8 cellular contexts compared by ENCODE assay signal in the genomic region with DNA sequence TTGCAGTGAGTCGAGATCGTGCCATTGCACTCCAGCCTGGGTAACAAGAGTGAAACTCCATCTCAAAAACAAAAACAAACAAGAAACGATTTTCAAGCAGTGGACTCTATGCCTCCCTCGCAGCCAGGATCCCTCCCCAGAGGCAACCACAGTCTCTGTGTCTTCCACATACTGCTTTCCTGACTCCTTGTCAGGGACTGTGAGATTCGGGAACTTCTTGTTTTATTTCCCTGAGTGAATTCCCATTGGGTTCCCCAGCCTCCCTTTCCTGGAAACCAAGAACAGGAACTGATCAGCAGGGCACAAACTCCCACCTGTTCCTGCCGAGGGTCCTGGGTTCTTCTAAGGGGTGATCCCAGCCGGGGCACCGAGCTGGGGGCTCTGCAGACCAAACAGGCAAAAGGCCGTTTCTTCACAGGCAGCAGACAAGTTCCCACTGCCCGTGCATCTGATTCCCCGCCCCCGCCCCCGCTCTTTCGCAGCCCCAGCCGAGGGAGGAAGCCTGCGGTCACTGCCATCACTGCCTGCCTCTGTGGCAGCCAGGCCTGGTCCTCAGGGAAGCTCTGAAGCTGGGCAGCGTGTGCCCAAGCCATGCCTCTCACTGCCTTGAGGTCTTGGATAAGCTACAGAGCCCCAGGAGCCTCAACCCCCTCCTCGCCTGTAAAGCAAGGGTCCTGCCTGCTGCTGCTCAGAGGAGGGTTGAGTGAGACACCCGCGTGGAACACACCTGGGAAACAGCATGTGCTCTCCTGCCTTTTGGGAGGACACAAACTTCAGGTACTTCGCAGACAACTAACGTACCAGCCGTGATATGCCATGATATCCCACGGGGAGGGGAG.
DNase-seq lines count a peak whose midpoint lies in the region; ATAC-seq and TF ChIP-seq lines count a peak whose summit lies in the region.

No MANE protein-coding gene starts in this region.

- ATAC-seq in HG02840 (IDR thresholded peaks at IDR 0.05; ENCODE audit: low FRiP score, unreplicated experiment): no peak
- no peak for ATAC-seq in GM21526 (IDR thresholded peaks at IDR 0.05; ENCODE audit: low FRiP score, unreplicated experiment)

- no peaks in the 10 kb centered on the region for H4K20me1 ChIP-seq in MM.1S (ENCODE audit: insufficient read depth, low read length)

- H3K36me3 ChIP-seq in MM.1S (replicated peaks; ENCODE audit: insufficient read depth, low read length): no peaks in the 10 kb centered on the region

- no peaks in the 10 kb centered on the region for H3K9me2 ChIP-seq in MM.1S (replicated peaks; ENCODE audit: insufficient read depth, low read length)

- DNase-seq in AG10803 (ENCODE audit: low read depth): peak; percentile 33
- DNase-seq in MM.1S: peak; percentile 48
- DNase-seq in activated CD8-positive, alpha-beta memory T cell treated with anti-CD3 and anti-CD28 coated beads, Interleukin-2, amount 50 U/mL, for 48 hours: peak; percentile 82
- DNase-seq in T1000 (lab: John Stamatoyannopoulos, UW): no peak
- DNase-seq in GM13976 (ENCODE audit: low spot score): no peak

- H3K4me2 ChIP-seq in MM.1S (ENCODE audit: low read depth, low read length): peak overlapping the region; percentile 71

- H3K4me1 ChIP-seq in MM.1S (ENCODE audit: low read length): peaks cover 3% of the 10 kb centered on the region; the same call in 1 of the 2 replicates

- no peak overlapping the region for H3K4me3 ChIP-seq in AG10803 (ENCODE audit: low read length)
- H3K4me3 ChIP-seq in MM.1S (ENCODE audit: low read length): peak overlapping the region; percentile 45; the same call in 1 of the 2 replicates

- peak overlapping the region; percentile 31; the same call in 1 of the 2 replicates for H3K9ac ChIP-seq in MM.1S (ENCODE audit: low read length)

- H3K79me2 ChIP-seq in MM.1S (ENCODE audit: low read length): no peaks in the 10 kb centered on the region

- H3K9me3 ChIP-seq in MM.1S (replicated peaks; ENCODE audit: insufficient read depth, low read length): no peaks in the 10 kb centered on the region

- H3K27ac ChIP-seq in MM.1S (ENCODE audit: low read length) (peak overlapping the region; percentile 49; the same call in 1 of the 2 replicates), layer of hippocampus (ENCODE audit: low read depth, low read length) (peak overlapping the region; percentile 38)

- in situ Hi-C loops in GM13976 (cut with MboI; ENCODE audit: low sequenced_read_pairs, unreplicated experiment): no loop called here

- no peaks in the 10 kb centered on the region for H3K27me3 ChIP-seq in MM.1S (replicated peaks; ENCODE audit: insufficient read depth, low read length)
- peaks cover 7% of the 10 kb centered on the region for H3K27me3 ChIP-seq in layer of hippocampus (ENCODE audit: control insufficient read depth, insufficient read depth, low read length)

- H2AFZ ChIP-seq in MM.1S (ENCODE audit: low read length): peak overlapping the region; percentile 76

- TF ChIP-seq CTCF in AG10803 (conservative IDR thresholded peaks at IDR 0.05; ENCODE audit: low read length) (no peak), MM.1S (IDR thresholded peaks at IDR 0.05; ENCODE audit: low read length) (no peak), GM13976 (IDR thresholded peaks at IDR 0.05; ENCODE audit: borderline replicate concordance, control extremely low read depth, extremely low read depth, insufficient read depth, missing control alignments) (no peak)

- H3F3A ChIP-seq in MM.1S (ENCODE audit: insufficient read depth, low read length): no peaks in the 10 kb centered on the region

Comparison
In these comparisons a context has a peak if more than half of its experiments do, and no peak if none do; other contexts are left out.
1. DNase-seq: peak in AG10803 (single experiment), MM.1S (single experiment) and activated CD8-positive, alpha-beta memory T cell treated with anti-CD3 and anti-CD28 coated beads, Interleukin-2, amount 50 U/mL, for 48 hours (single experiment); none in T1000 (single experiment) and GM13976 (single experiment).